Comparison of ENCODE assay signal across 1 cellular context in the genomic region with DNA sequence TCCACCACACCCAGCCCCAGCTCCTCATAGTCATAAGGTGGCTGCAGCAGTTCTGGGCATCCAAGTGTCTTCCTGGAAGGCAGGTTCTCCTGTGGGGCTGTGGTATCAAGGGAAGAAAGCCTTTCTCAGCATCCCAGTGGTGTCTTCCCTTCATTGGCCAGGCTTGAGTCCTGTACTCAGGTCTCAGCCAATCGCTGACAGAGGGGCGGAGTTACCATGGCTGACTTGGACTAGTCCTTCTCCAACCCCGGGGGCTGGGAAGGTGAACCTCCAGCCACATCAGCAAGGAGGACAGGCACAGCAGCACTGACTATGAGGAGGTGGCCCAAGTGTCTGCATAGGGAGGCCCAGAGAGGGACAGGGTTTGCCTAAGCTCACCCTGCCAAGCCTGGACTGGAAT.
TF ChIP-seq lines count a peak whose summit lies in the region.

No MANE protein-coding gene starts in this region.

TF ChIP-seq in A549, 52 proteins besides CTCF, POLR2A, EP300 and RAD21 (continued from another document):
- no peak for TF ChIP-seq REST (IDR thresholded peaks at IDR 0.05)
